ENCODE assay signal across 15 cellular contexts in genomic region chr5:60417500-60418181, GRCh38.
DNase-seq lines count a peak whose midpoint lies in the region; TF ChIP-seq lines count a peak whose summit lies in the region.
"Had no signal": no experiment of that assay in that cellular context is flagged by ENCODE, and none has a peak within 500 bp of the region (broad histone marks: within the 10 kb centered on the region; RNA-seq: fewer than 3 reads in every experiment).

No MANE protein-coding gene starts in this region.

- no peak overlapping the region for H2BK12ac ChIP-seq in mesenchymal stem cell (ENCODE audit: low read length in 2 of 2)

- no peak overlapping the region for H4K8ac ChIP-seq in mesenchymal stem cell (ENCODE audit: low read length)

- BruUV-seq in mammary epithelial cell (replicated peaks; lab: Mats Ljungman, UMichigan): no TSS peak
- BruUV-seq in MCF 10A (replicated peaks; lab: Mats Ljungman, UMichigan): no TSS peak

- H3K36me3 ChIP-seq in mammary epithelial cell (ENCODE audit: insufficient read depth, low read length): no peaks in the 10 kb centered on the region
- H3K36me3 ChIP-seq in mesenchymal stem cell (ENCODE audit: control insufficient read depth in 1 of 2, insufficient read depth in 2 of 2, low read depth in 1 of 2, low read length in 2 of 2): no peaks in the 10 kb centered on the region
- H3K36me3 ChIP-seq: BLaER1 had no signal

- H3K4me1 ChIP-seq in mammary epithelial cell (ENCODE audit: insufficient read depth, low read length): no peaks in the 10 kb centered on the region
- H3K4me1 ChIP-seq in mesenchymal stem cell (ENCODE audit: control insufficient read depth, insufficient read depth, low read depth, low read length): no peaks in the 10 kb centered on the region
- H3K4me1 ChIP-seq: Caco-2 had no signal

- H2AK5ac ChIP-seq in mesenchymal stem cell (ENCODE audit: low read length, severe bottlenecking): no peak overlapping the region

- no peaks in the 10 kb centered on the region for H3K9me3 ChIP-seq in mammary epithelial cell (replicated peaks; ENCODE audit: insufficient read depth, low read length)
- H3K9me3 ChIP-seq in mesenchymal stem cell (ENCODE audit: control insufficient read depth, low read length): peaks cover 8% of the 10 kb centered on the region
- H3K9me3 ChIP-seq: Caco-2 had no signal

- WGBS in mammary epithelial cell (ENCODE audit: low coverage, missing lambda C conversion rate): 33% methylated on average over 3 of the region's 3 CpGs
- WGBS in mesenchymal stem cell: no CpG with 5 or more reads among the region's 3 CpGs

- no peaks in the 10 kb centered on the region for H3K36me3 Mint-ChIP-seq in MCF 10A (ENCODE audit: insufficient read depth, unreplicated experiment)
- peaks cover 8% of the 10 kb centered on the region for H3K36me3 Mint-ChIP-seq in chondrocyte (ENCODE audit: low read depth)
- H3K36me3 Mint-ChIP-seq: CD8-positive, alpha-beta memory T cell had no signal

- H3K23ac ChIP-seq in mesenchymal stem cell (ENCODE audit: low read length in 2 of 2): no peak overlapping the region

- H3K27ac Mint-ChIP-seq in MCF 10A (ENCODE audit: low read depth, unreplicated experiment) (no peak overlapping the region), chondrocyte (ENCODE audit: unreplicated experiment) (peak overlapping the region; percentile 78)
- H3K27ac Mint-ChIP-seq: CD8-positive, alpha-beta memory T cell; HFFc6 had no signal

- H3K14ac ChIP-seq in mesenchymal stem cell (ENCODE audit: low read length in 2 of 2): no peak overlapping the region

- H2AFZ ChIP-seq in mammary epithelial cell (ENCODE audit: low read depth, low read length) (peak overlapping the region; percentile 28), mesenchymal stem cell (ENCODE audit: low read depth, low read length) (no peak overlapping the region)

- in situ Hi-C loops in mammary epithelial cell (cut with MboI; ENCODE audit: low sequenced_read_pairs in 2 of 2): no loop called here

- H3K27me3 ChIP-seq in mammary epithelial cell (ENCODE audit: insufficient read depth, low read length) (no peaks in the 10 kb centered on the region), mesenchymal stem cell (ENCODE audit: control insufficient read depth in 1 of 2, insufficient read depth in 1 of 2, low read length in 2 of 2) (no peaks in the 10 kb centered on the region)
- H3K27me3 ChIP-seq: BLaER1 had no signal

- H3K4me3 Mint-ChIP-seq in MCF 10A (ENCODE audit: unreplicated experiment): no peak overlapping the region
- no peak overlapping the region for H3K4me3 Mint-ChIP-seq in chondrocyte (ENCODE audit: unreplicated experiment)
- H3K4me3 Mint-ChIP-seq: CD8-positive, alpha-beta memory T cell; HFFc6 had no signal

- no peaks in the 10 kb centered on the region for H3K9me3 Mint-ChIP-seq in MCF 10A (ENCODE audit: unreplicated experiment)
- H3K9me3 Mint-ChIP-seq in chondrocyte (ENCODE audit: low read depth): peaks cover 23% of the 10 kb centered on the region

- H2BK120ac ChIP-seq in mesenchymal stem cell (ENCODE audit: low read depth, low read length): no peak overlapping the region

- no peak overlapping the region for H2BK5ac ChIP-seq in mesenchymal stem cell (ENCODE audit: low read depth, low read length, poor library complexity, severe bottlenecking)

- H3K4me2 ChIP-seq in mammary epithelial cell (ENCODE audit: insufficient read depth, low read depth, low read length) (no peak overlapping the region), mesenchymal stem cell (ENCODE audit: low read length, poor library complexity, severe bottlenecking) (no peak overlapping the region)

- peaks cover 19% of the 10 kb centered on the region for H3K27me3 Mint-ChIP-seq in MCF 10A (ENCODE audit: insufficient read depth, unreplicated experiment)
- H3K27me3 Mint-ChIP-seq in chondrocyte (ENCODE audit: low read depth): no peaks in the 10 kb centered on the region

- no peaks in the 10 kb centered on the region for H4K20me1 ChIP-seq in mammary epithelial cell (ENCODE audit: insufficient read depth, low read length)

- TF ChIP-seq CTCF in mammary epithelial cell (conservative IDR thresholded peaks at IDR 0.05 in 1 of 2, IDR thresholded peaks at IDR 0.05 in 1 of 2; ENCODE audit: extremely low read depth in 1 of 2, insufficient read depth in 1 of 2, low read depth in 1 of 2, low read length in 2 of 2) (no peak), MCF 10A (IDR thresholded peaks at IDR 0.05; ENCODE audit: unreplicated experiment) (no peak), chondrocyte (IDR thresholded peaks at IDR 0.05) (no peak)

- no peaks in the 10 kb centered on the region for H3K79me1 ChIP-seq in mesenchymal stem cell (replicated peaks; ENCODE audit: low read length, poor library complexity, severe bottlenecking)

- H3K4me1 Mint-ChIP-seq in MCF 10A (ENCODE audit: insufficient read depth, unreplicated experiment) (no peaks in the 10 kb centered on the region), chondrocyte (ENCODE audit: low read depth) (peaks cover 14% of the 10 kb centered on the region)

- no peak overlapping the region for H3K18ac ChIP-seq in mesenchymal stem cell (ENCODE audit: low read depth in 1 of 2, low read length in 2 of 2)

- no peak overlapping the region for H4K91ac ChIP-seq in mesenchymal stem cell (ENCODE audit: low read length)

- dilution Hi-C loops in mammary epithelial cell (cut with HindIII; ENCODE audit: low sequenced_read_pairs): no loop called here

- CTCF ChIA-PET in mammary epithelial cell (lab: Charles Lee; ENCODE audit: low non-redundant PET): no interaction called here
- CTCF ChIA-PET in MCF 10A (lab: Yijun Ruan, JAX): interaction anchor here (0.8 kb wide), 1 partner anchor 573 kb away, joined by 5 read pairs; no protein-coding TSS in a partner anchor

- POLR2A ChIA-PET in MCF 10A (lab: Yijun Ruan, JAX): no interaction called here

- H3K79me2 ChIP-seq in mammary epithelial cell (ENCODE audit: insufficient read depth, low read length): no peaks in the 10 kb centered on the region

- no peak overlapping the region for H3K4ac ChIP-seq in mesenchymal stem cell (ENCODE audit: low read depth in 1 of 2, low read length in 2 of 2)

- H3K27ac ChIP-seq in mammary epithelial cell (ENCODE audit: insufficient read depth, low read depth, low read length) (no peak overlapping the region), mesenchymal stem cell (ENCODE audit: low read length, poor library complexity, severe bottlenecking) (no peak overlapping the region)
- H3K27ac ChIP-seq: 22Rv1, BLaER1 had no signal

- no peak overlapping the region for H2BK15ac ChIP-seq in mesenchymal stem cell (ENCODE audit: low read depth, poor library complexity, severe bottlenecking)

- intact Hi-C loops in mammary epithelial cell (cut with micrococcal nuclease) (no loop called here), MCF 10A (cut with micrococcal nuclease) (no loop called here)

- no peak for DNase-seq in mammary epithelial cell
- no peak for DNase-seq in MCF 10A (ENCODE audit: unreplicated experiment)
- no peak for DNase-seq in chondrocyte (ENCODE audit: low spot score)
- DNase-seq in mesenchymal stem cell: peak; percentile 7
- DNase-seq in activated CD4-positive, CD25-positive, alpha-beta regulatory T cell (lab: John Stamatoyannopoulos, UW): no peak
- DNase-seq in A172 (ENCODE audit: low spot score): no peak
- no peak for DNase-seq in dermis blood vessel endothelial cell
- DNase-seq: AML-193; Caco-2; CD8-positive, alpha-beta memory T cell; HCEC 1CT; HFFc6; IMR-90 had no signal

- H3K4me3 ChIP-seq in mammary epithelial cell (replicated peaks in 1 of 3; ENCODE audit: insufficient read depth in 1 of 3, low read depth in 2 of 3, low read length in 3 of 3): no peak overlapping the region
- no peak overlapping the region for H3K4me3 ChIP-seq in mesenchymal stem cell (ENCODE audit: insufficient read depth in 1 of 2, low read depth in 1 of 2, low read length in 2 of 2)
- H3K4me3 ChIP-seq: BLaER1 had no signal

- no peak overlapping the region for H3K9ac ChIP-seq in mammary epithelial cell (ENCODE audit: insufficient read depth, low read length)
- H3K9ac ChIP-seq in mesenchymal stem cell (ENCODE audit: low read length): no peak overlapping the region
- H3K9ac ChIP-seq: BLaER1 had no signal
